9 cellular contexts compared by ENCODE assay signal in genomic region chr9:26947736-26948135, GRCh38. TPM values are rescaled to one million over a fixed set of nuclear protein-coding genes. Genes with fewer than 3 reads are reported as not detected.
DNase-seq lines count a peak whose midpoint lies in the region; ATAC-seq, FAIRE-seq and TF ChIP-seq lines count a peak whose summit lies in the region.
"Had no signal": no experiment of that assay in that cellular context is flagged by ENCODE, and none has a peak within 500 bp of the region (broad histone marks: within the 10 kb centered on the region; RNA-seq: fewer than 3 reads in every experiment).

No MANE protein-coding gene starts in this region.

- H3K27ac ChIP-seq in left ventricle myocardium inferior (replicated peaks) = peak overlapping the region; percentile 98
- peak overlapping the region; percentile 91 to 97 for H3K27ac ChIP-seq in liver (ENCODE audit: low read depth in 1 of 2, low read length in 2 of 2)
- H3K27ac ChIP-seq in subcutaneous abdominal adipose tissue (ENCODE audit: low read depth, low read length) = peak overlapping the region; percentile 97

- no peak for TF ChIP-seq RAD21 in liver (IDR thresholded peaks at IDR 0.05)

- H3K27ac Mint-ChIP-seq in activated naive CD8-positive, alpha-beta T cell = peak overlapping the region; percentile 99

- peaks cover 3% of the 10 kb centered on the region for H3K27me3 Mint-ChIP-seq in activated naive CD8-positive, alpha-beta T cell

- CTCF ChIA-PET in GM10248 (lab: Yijun Ruan, JAX) = interaction anchor here (1.0 to 1.2 kb wide), 2 partner anchors 12 to 49 kb away, joined by 3 read pairs; no protein-coding TSS in a partner anchor

- H3K36me3 ChIP-seq in left ventricle myocardium inferior (no peaks in the 10 kb centered on the region), liver (ENCODE audit: control insufficient read depth in 4 of 4, insufficient read depth in 3 of 4, low read depth in 1 of 4, low read length in 3 of 4) (no peaks in the 10 kb centered on the region), subcutaneous abdominal adipose tissue (ENCODE audit: control insufficient read depth in 5 of 5, insufficient read depth in 5 of 5, low read length in 5 of 5) (peaks cover 0 to 2% (median 0%) of the 10 kb centered on the region in 5 donors)

- DNase-seq in left ventricle myocardium inferior (no peak), Right ventricle myocardium superior (no peak), urothelium cell line (ENCODE audit: low spot score) (no peak), GM10248 (ENCODE audit: extremely low spot score) (no peak)

- intact Hi-C loops in left ventricle myocardium inferior (cut with micrococcal nuclease) = loop anchor here (10.0 kb wide), 1 partner anchor 53 kb away; the partner anchor contains the start of gene CAAP1
- intact Hi-C loops in Right ventricle myocardium superior (cut with DNase I) = loop anchor here (5.0 kb wide), 1 partner anchor 55 kb away; the partner anchor contains the start of gene CAAP1

- H3K4me1 Mint-ChIP-seq in activated naive CD8-positive, alpha-beta T cell (ENCODE audit: low read depth) = peaks cover 37% of the 10 kb centered on the region

- ATAC-seq in Right ventricle myocardium superior (ENCODE audit: poor library complexity) (no peak), HG02571 (IDR thresholded peaks at IDR 0.05; ENCODE audit: unreplicated experiment) (no peak)

- TF ChIP-seq CTCF in left ventricle myocardium inferior (IDR thresholded peaks at IDR 0.05; ENCODE audit: borderline replicate concordance) = no peak
- no peak for TF ChIP-seq CTCF in liver (IDR thresholded peaks at IDR 0.05; ENCODE audit: low read depth, low read length, missing input control)
- TF ChIP-seq CTCF in GM10248 (IDR thresholded peaks at IDR 0.05; ENCODE audit: control extremely low read depth, extremely low read depth, low read depth, missing control alignments) = no peak

- peaks cover 47% of the 10 kb centered on the region for H3K4me1 ChIP-seq in left ventricle myocardium inferior
- peaks cover 5 to 31% (median 18%) of the 10 kb centered on the region in 4 donors for H3K4me1 ChIP-seq in liver (ENCODE audit: control insufficient read depth in 4 of 4, insufficient read depth in 4 of 4, low read length in 3 of 4)
- H3K4me1 ChIP-seq in subcutaneous abdominal adipose tissue (ENCODE audit: control insufficient read depth in 5 of 5, insufficient read depth in 5 of 5, low read length in 5 of 5) = peaks cover 8 to 30% (median 26%) of the 10 kb centered on the region in 5 donors

- H3K27me3 ChIP-seq in left ventricle myocardium inferior (ENCODE audit: low read depth) (no peaks in the 10 kb centered on the region), liver (ENCODE audit: control insufficient read depth in 4 of 4, insufficient read depth in 4 of 4, low read length in 3 of 4) (no peaks in the 10 kb centered on the region), subcutaneous abdominal adipose tissue (ENCODE audit: control insufficient read depth in 5 of 5, insufficient read depth in 4 of 5, low read length in 5 of 5) (no peaks in the 10 kb centered on the region)

- H3K9me3 ChIP-seq in left ventricle myocardium inferior (replicated peaks) (no peaks in the 10 kb centered on the region), liver (ENCODE audit: control insufficient read depth in 4 of 4, low read length in 3 of 4) (no peaks in the 10 kb centered on the region), subcutaneous abdominal adipose tissue (ENCODE audit: control insufficient read depth in 5 of 5, low read length in 5 of 5) (no peaks in the 10 kb centered on the region)

- H3K9me3 Mint-ChIP-seq in activated naive CD8-positive, alpha-beta T cell (ENCODE audit: low read depth) = no peaks in the 10 kb centered on the region

- no peak for FAIRE-seq in urothelium cell line (lab: Jason Lieb, UNC)
- FAIRE-seq: islet of Langerhans had no signal

- H3K36me3 Mint-ChIP-seq in activated naive CD8-positive, alpha-beta T cell = peaks cover 6% of the 10 kb centered on the region

- peak overlapping the region; percentile 95 for H3K4me3 Mint-ChIP-seq in activated naive CD8-positive, alpha-beta T cell

- H3K9ac ChIP-seq in liver (ENCODE audit: low read depth in 1 of 2, low read length in 2 of 2) (peak overlapping the region in 1 of 2 donors; percentile 91), subcutaneous abdominal adipose tissue (ENCODE audit: low read length in 5 of 5) (peak overlapping the region; percentile 11 to 99 (median 97))

- 2% methylated on average over 9 of the region's 9 CpGs for WGBS in liver

- POLR2A ChIA-PET in GM10248 (lab: Yijun Ruan, JAX) = interaction anchor here (1.4 kb wide), 1 partner anchor 56 kb away, joined by 4 read pairs; no protein-coding TSS in a partner anchor

- H3K4me3 ChIP-seq in left ventricle myocardium inferior (peak overlapping the region; percentile 95), liver (ENCODE audit: low read depth in 1 of 3, low read length in 3 of 3) (peak overlapping the region; percentile 72 to 92 (median 91)), subcutaneous abdominal adipose tissue (ENCODE audit: low read depth in 1 of 5, low read length in 5 of 5) (peak overlapping the region; percentile 85 to 98 (median 97))

TF ChIP-seq in liver, 16 proteins besides CTCF, POLR2A, EP300 and RAD21:
- TF ChIP-seq NR2F2 (IDR thresholded peaks at IDR 0.05) = no peak
- TF ChIP-seq ATF3 (IDR thresholded peaks at IDR 0.05) = no peak

RNA-seq across cellular contexts. Expression of gene PLAA, which starts 0.7 kb away (rescaled TPM):
- 32.3 TPM for total RNA-seq in left ventricle myocardium inferior
- 28.5 TPM for total RNA-seq in Right ventricle myocardium superior
- 10 to 100 TPM; 23.9 to 29.5 TPM for total RNA-seq in liver
- polyA plus RNA-seq in liver = 10 to 100 TPM in 1 of 2 donors, 1 to 10 TPM in 1; 7.5 to 14.4 TPM

RNA-seq across cellular contexts. Expression of gene IFT74, which starts 8.5 kb away (rescaled TPM):
- 10.1 TPM for total RNA-seq in left ventricle myocardium inferior
- total RNA-seq in Right ventricle myocardium superior = 10.6 TPM
- total RNA-seq in liver = 10 to 100 TPM in 1 of 2 donors, 1 to 10 TPM in 1; 7.0 to 10.5 TPM
- polyA plus RNA-seq in liver = 1 to 10 TPM; 4.9 to 7.9 TPM

RNA-seq across cellular contexts. Expression of gene CAAP1, which starts 55.1 kb away (rescaled TPM):
- total RNA-seq in left ventricle myocardium inferior = 7.9 TPM
- 5.0 TPM for total RNA-seq in Right ventricle myocardium superior
- total RNA-seq in liver = 10 to 100 TPM; 13.4 to 19.6 TPM
- 1 to 10 TPM; 8.9 to 9.1 TPM for polyA plus RNA-seq in liver

RNA-seq across cellular contexts. Expression of gene LRRC19, which starts 57.7 kb away (rescaled TPM):
- total RNA-seq in left ventricle myocardium inferior (not detected), Right ventricle myocardium superior (not detected), liver (1 to 10 TPM; 1.8 to 2.0 TPM)
- 1 to 10 TPM in 1 of 2 donors, under 1 TPM in 1; 0.27 to 2.1 TPM for polyA plus RNA-seq in liver
